14 cellular contexts compared by ENCODE assay signal in genomic region chrX:18872621-18873020, GRCh38.
DNase-seq lines count a peak whose midpoint lies in the region; ATAC-seq, FAIRE-seq and TF ChIP-seq lines count a peak whose summit lies in the region.
"Had no signal": no experiment of that assay in that cellular context is flagged by ENCODE, and none has a peak within 500 bp of the region (broad histone marks: within the 10 kb centered on the region; RNA-seq: fewer than 3 reads in every experiment).

No MANE protein-coding gene starts in this region.

- no peak for TF ChIP-seq CTCF in astrocyte (IDR thresholded peaks at IDR 0.05; ENCODE audit: insufficient read depth, low read depth, low read length)
- no peak for TF ChIP-seq CTCF in hepatocyte (IDR thresholded peaks at IDR 0.05; ENCODE audit: poor library complexity)
- no peak for TF ChIP-seq CTCF in natural killer cell (IDR thresholded peaks at IDR 0.05)

- H3K36me3 ChIP-seq in astrocyte (ENCODE audit: insufficient read depth, low read length) (no peaks in the 10 kb centered on the region), hepatocyte (replicated peaks; ENCODE audit: insufficient read depth, low read depth) (no peaks in the 10 kb centered on the region)
- H3K36me3 ChIP-seq: Peyer's patch, WERI-Rb-1 had no signal

- H3K4me3 Mint-ChIP-seq in astrocyte (ENCODE audit: unreplicated experiment) (no peak overlapping the region), natural killer cell (no peak overlapping the region)
- H3K4me3 Mint-ChIP-seq in stimulated activated effector memory CD8-positive, alpha-beta T cell treated with anti-CD3 and anti-CD28 coated beads, Interleukin-12 subunit alpha, Interleukin-12 subunit beta, amount 100 ng/mL, for 72 hours = peak overlapping the region; percentile 72
- H3K4me3 Mint-ChIP-seq: neural crest cell had no signal

- H2AFZ ChIP-seq in astrocyte (ENCODE audit: low read depth, low read length) (no peak overlapping the region), hepatocyte (no peak overlapping the region)

- H3K9me3 ChIP-seq in astrocyte (ENCODE audit: insufficient read depth, low read depth, low read length) (no peaks in the 10 kb centered on the region), hepatocyte (ENCODE audit: low read depth) (no peaks in the 10 kb centered on the region)
- H3K9me3 ChIP-seq: Peyer's patch had no signal

- intact Hi-C loops in natural killer cell (cut with micrococcal nuclease) = no loop called here

- no peaks in the 10 kb centered on the region for H4K20me1 ChIP-seq in astrocyte (ENCODE audit: insufficient read depth, low read length)
- no peaks in the 10 kb centered on the region for H4K20me1 ChIP-seq in hepatocyte (ENCODE audit: insufficient read depth, poor library complexity, severe bottlenecking)

- no peaks in the 10 kb centered on the region for H3K9me3 Mint-ChIP-seq in astrocyte (ENCODE audit: unreplicated experiment)
- no peaks in the 10 kb centered on the region for H3K9me3 Mint-ChIP-seq in stimulated activated effector memory CD8-positive, alpha-beta T cell treated with anti-CD3 and anti-CD28 coated beads, Interleukin-12 subunit alpha, Interleukin-12 subunit beta, amount 100 ng/mL, for 72 hours
- no peaks in the 10 kb centered on the region for H3K9me3 Mint-ChIP-seq in natural killer cell
- H3K9me3 Mint-ChIP-seq: neural crest cell had no signal

- ATAC-seq in stimulated activated effector memory CD8-positive, alpha-beta T cell treated with anti-CD3 and anti-CD28 coated beads, Interleukin-12 subunit alpha, Interleukin-12 subunit beta, amount 100 ng/mL, for 72 hours = no peak
- ATAC-seq in natural killer cell = no peak

- no peaks in the 10 kb centered on the region for H3K36me3 Mint-ChIP-seq in astrocyte (ENCODE audit: low read depth, unreplicated experiment)
- H3K36me3 Mint-ChIP-seq in stimulated activated effector memory CD8-positive, alpha-beta T cell treated with anti-CD3 and anti-CD28 coated beads, Interleukin-12 subunit alpha, Interleukin-12 subunit beta, amount 100 ng/mL, for 72 hours = no peaks in the 10 kb centered on the region
- H3K36me3 Mint-ChIP-seq in natural killer cell = no peaks in the 10 kb centered on the region

- H3K79me2 ChIP-seq in astrocyte (ENCODE audit: insufficient read depth, low read length) (no peaks in the 10 kb centered on the region), hepatocyte (no peaks in the 10 kb centered on the region)

- DNase-seq in NCI-H69 (lab: John Stamatoyannopoulos, UW) = peak; percentile 57
- DNase-seq in astrocyte (ENCODE audit: low read depth) = no peak
- no peak for DNase-seq in hepatocyte (ENCODE audit: low spot score)
- no peak for DNase-seq in stimulated activated effector memory CD8-positive, alpha-beta T cell treated with anti-CD3 and anti-CD28 coated beads, Interleukin-12 subunit alpha, Interleukin-12 subunit beta, amount 100 ng/mL, for 72 hours (ENCODE audit: low spot score in 2 of 2)
- no peak for DNase-seq in natural killer cell
- DNase-seq in foreskin melanocyte = no peak
- DNase-seq in activated CD4-positive, alpha-beta T cell treated with anti-CD3 and anti-CD28 coated beads for 48 hours = no peak
- DNase-seq: effector CD8-positive, alpha-beta T cell; MM.1S; NCI-H2029; Peyer's patch; WERI-Rb-1 had no signal

- H3K4me1 Mint-ChIP-seq in astrocyte (ENCODE audit: low read depth, unreplicated experiment) (peaks cover 3% of the 10 kb centered on the region), natural killer cell (no peaks in the 10 kb centered on the region)
- H3K4me1 Mint-ChIP-seq in stimulated activated effector memory CD8-positive, alpha-beta T cell treated with anti-CD3 and anti-CD28 coated beads, Interleukin-12 subunit alpha, Interleukin-12 subunit beta, amount 100 ng/mL, for 72 hours = peaks cover 8% of the 10 kb centered on the region
- H3K4me1 Mint-ChIP-seq: neural crest cell had no signal

- H3K4me1 ChIP-seq in astrocyte (ENCODE audit: insufficient read depth, low read length) = peaks cover 9% of the 10 kb centered on the region
- no peaks in the 10 kb centered on the region for H3K4me1 ChIP-seq in hepatocyte (ENCODE audit: insufficient read depth)
- H3K4me1 ChIP-seq: Peyer's patch had no signal

- H3K4me3 ChIP-seq in astrocyte (ENCODE audit: insufficient read depth, low read depth, low read length) = no peak overlapping the region
- no peak overlapping the region for H3K4me3 ChIP-seq in hepatocyte
- H3K4me3 ChIP-seq: lung, Peyer's patch had no signal

- H3K27ac Mint-ChIP-seq in astrocyte (ENCODE audit: unreplicated experiment) (peak overlapping the region; percentile 47), natural killer cell (no peak overlapping the region)
- H3K27ac Mint-ChIP-seq in stimulated activated effector memory CD8-positive, alpha-beta T cell treated with anti-CD3 and anti-CD28 coated beads, Interleukin-12 subunit alpha, Interleukin-12 subunit beta, amount 100 ng/mL, for 72 hours = no peak overlapping the region

- H3K27me3 Mint-ChIP-seq in astrocyte (ENCODE audit: low read depth, unreplicated experiment) (peaks cover 2% of the 10 kb centered on the region), natural killer cell (ENCODE audit: low read depth in 2 of 2) (peaks cover 0 to 3% of the 10 kb centered on the region in 2 donors)

- H3K4me2 ChIP-seq in astrocyte (ENCODE audit: low read length) (peak overlapping the region; percentile 77), hepatocyte (no peak overlapping the region)

- no peak for FAIRE-seq in astrocyte (lab: Jason Lieb, UNC)

- H3K27ac ChIP-seq in astrocyte (ENCODE audit: low read depth, low read length) (peak overlapping the region; percentile 17), hepatocyte (peak overlapping the region; percentile 59)
- H3K27ac ChIP-seq: WERI-Rb-1 had no signal

- H3K9me2 ChIP-seq in hepatocyte (replicated peaks; ENCODE audit: insufficient read depth) = no peaks in the 10 kb centered on the region

- peak overlapping the region; percentile 52 for H3K9ac ChIP-seq in astrocyte (ENCODE audit: low read length)

- 92% methylated on average over 8 of the region's 8 CpGs for WGBS in hepatocyte (ENCODE audit: low lambda C conversion rate, missing lambda C conversion rate)

- H3K27me3 ChIP-seq in astrocyte (ENCODE audit: insufficient read depth, low read length) (no peaks in the 10 kb centered on the region), hepatocyte (no peaks in the 10 kb centered on the region)
- H3K27me3 ChIP-seq: Peyer's patch had no signal
